8 cellular contexts compared by ENCODE assay signal in genomic region chr17:65121916-65122821, GRCh38. TPM values are rescaled to one million over a fixed set of nuclear protein-coding genes. Genes with fewer than 3 reads are reported as not detected.
DNase-seq lines count a peak whose midpoint lies in the region; ATAC-seq and TF ChIP-seq lines count a peak whose summit lies in the region.

No MANE protein-coding gene starts in this region.

- 0 out of 2 replicates have a peak, but pooled peaks cover 7% of the 10 kb centered on the region for H3K27me3 ChIP-seq in ACC112 (ENCODE audit: insufficient read depth, low read length)
- no peaks in the 10 kb centered on the region for H3K27me3 ChIP-seq in iPS-18a (ENCODE audit: control insufficient read depth, insufficient read depth, low read length)

- H3K4me3 ChIP-seq in ACC112 (ENCODE audit: low read depth, low read length) (peak overlapping the region; percentile 81), iPS-18a (ENCODE audit: low read length) (peak overlapping the region; percentile 70)

- POLR2A ChIA-PET in WTC11 (lab: Charles Lee): interaction anchor here (1.7 kb wide), 1 partner anchor 15 kb away, joined by 5 read pairs; no protein-coding TSS in a partner anchor

- CTCF ChIA-PET in WTC11 (lab: Charles Lee): interaction anchor here (0.6 to 2.3 kb wide), 5 partner anchors 15 to 1241 kb away, joined by 3 to 14 read pairs (median 3); partner anchors contain the start of gene RGS9

- peaks cover 17% of the 10 kb centered on the region for H3K4me1 ChIP-seq in ACC112 (ENCODE audit: control insufficient read depth, insufficient read depth, low read length, unreplicated experiment)
- peaks cover 4% of the 10 kb centered on the region for H3K4me1 ChIP-seq in iPS-18a (ENCODE audit: control insufficient read depth, low read depth, low read length)

- no peaks in the 10 kb centered on the region for H3K79me2 ChIP-seq in ACC112 (ENCODE audit: control insufficient read depth, insufficient read depth, low read length, unreplicated experiment)

- H3K9me3 ChIP-seq in iPS-18a (ENCODE audit: control insufficient read depth, low read depth, low read length): no peaks in the 10 kb centered on the region

- peak overlapping the region; percentile 70 for H3K4me3 Mint-ChIP-seq in WTC11

- peak; percentile 41 for ATAC-seq in GM21723 (IDR thresholded peaks at IDR 0.05; ENCODE audit: unreplicated experiment)
- no peak for ATAC-seq in WTC11
- no peak for ATAC-seq in GM21786 (IDR thresholded peaks at IDR 0.05; ENCODE audit: unreplicated experiment)

- H3K9ac ChIP-seq in iPS-18a (ENCODE audit: low read length): peak overlapping the region; percentile 90

- no peak for TF ChIP-seq CTCF in WTC11 (IDR thresholded peaks at IDR 0.05)

- no peaks in the 10 kb centered on the region for H3K9me3 Mint-ChIP-seq in WTC11

- H3K27ac ChIP-seq in ACC112 (ENCODE audit: low read depth, low read length): no peak overlapping the region
- no peak overlapping the region for H3K27ac ChIP-seq in iPS-18a (ENCODE audit: low read length)

- H3K36me3 Mint-ChIP-seq in WTC11: no peaks in the 10 kb centered on the region

- no peak overlapping the region for H3K27ac Mint-ChIP-seq in WTC11

- H3K4me1 Mint-ChIP-seq in WTC11: peaks cover 8% of the 10 kb centered on the region

- DNase-seq in WTC11 (ENCODE audit: low spot score): no peak
- DNase-seq in stimulated activated CD4-positive, alpha-beta T cell treated with anti-CD3 and anti-CD28 coated beads, Interleukin-4, amount 100 ng/mL, for 48 hours (ENCODE audit: low read depth in 2 of 2): peak; percentile 30 to 46
- no peak for DNase-seq in NCI-H748 treated with DMSO at 0.1 percent for 48 hours (lab: John Stamatoyannopoulos, UW)
- DNase-seq in occipital lobe (lab: John Stamatoyannopoulos, UW): no peak

- H2AFZ ChIP-seq in ACC112 (ENCODE audit: low read length, unreplicated experiment): no peak overlapping the region

- peaks cover 8% of the 10 kb centered on the region for H3K27me3 Mint-ChIP-seq in WTC11 (ENCODE audit: low read depth)

- H3K36me3 ChIP-seq in ACC112 (ENCODE audit: insufficient read depth, low read length) (no peaks in the 10 kb centered on the region), iPS-18a (ENCODE audit: control insufficient read depth, low read depth, low read length) (no peaks in the 10 kb centered on the region)

TF ChIP-seq in WTC11, 78 proteins besides CTCF, POLR2A, EP300 and RAD21:
- no peak for TF ChIP-seq NFE2L1 (CRISPR knock-in tag; IDR thresholded peaks at IDR 0.05)
- TF ChIP-seq RORB (CRISPR knock-in tag; IDR thresholded peaks at IDR 0.05): no peak
- TF ChIP-seq USF2 (CRISPR knock-in tag; IDR thresholded peaks at IDR 0.05): no peak
- TF ChIP-seq FOXK1 (CRISPR knock-in tag; IDR thresholded peaks at IDR 0.05): no peak
- no peak for TF ChIP-seq FOXP1 (CRISPR knock-in tag; IDR thresholded peaks at IDR 0.05; ENCODE audit: borderline replicate concordance)
- TF ChIP-seq ATF2 (CRISPR knock-in tag; IDR thresholded peaks at IDR 0.05; ENCODE audit: borderline replicate concordance, low read depth): no peak
- no peak for TF ChIP-seq SP1 (CRISPR knock-in tag; conservative IDR thresholded peaks at IDR 0.05)
- no peak for TF ChIP-seq ATF3 (CRISPR knock-in tag; conservative IDR thresholded peaks at IDR 0.05)
- TF ChIP-seq OVOL2 (CRISPR knock-in tag; IDR thresholded peaks at IDR 0.05; ENCODE audit: borderline replicate concordance): no peak
- TF ChIP-seq PRDM15 (CRISPR knock-in tag; IDR thresholded peaks at IDR 0.05): no peak
- no peak for TF ChIP-seq GTF2I (CRISPR knock-in tag; conservative IDR thresholded peaks at IDR 0.05)
- TF ChIP-seq FOXP4 (CRISPR knock-in tag; IDR thresholded peaks at IDR 0.05): no peak
- TF ChIP-seq ZBTB43 (CRISPR knock-in tag; IDR thresholded peaks at IDR 0.05): no peak
- no peak for TF ChIP-seq ZNF232 (CRISPR knock-in tag; IDR thresholded peaks at IDR 0.05)
- no peak for TF ChIP-seq FOXJ3 (CRISPR knock-in tag; IDR thresholded peaks at IDR 0.05; ENCODE audit: borderline replicate concordance)
TF ChIP-seq in WTC11: peak in this region for 0.

RNA-seq across cellular contexts. Expression of gene RGS9, which starts 15.0 kb away (rescaled TPM):
- total RNA-seq in WTC11 (2021): 11.3 to 17.8 TPM (median 13.3 TPM) in 3 replicates
- total RNA-seq in occipital lobe: 4.2 TPM

Comparison
In these comparisons a context has a peak if more than half of its experiments do, and no peak if none do; other contexts are left out.
1. DNase-seq: peak in stimulated activated CD4-positive, alpha-beta T cell treated with anti-CD3 and anti-CD28 coated beads, Interleukin-4, amount 100 ng/mL, for 48 hours (2 of 2); none in WTC11 (single experiment), NCI-H748 treated with DMSO at 0.1 percent for 48 hours (single experiment) and occipital lobe (single experiment).